In genomic region chr4:175651701-175652100, GRCh38 we compare ENCODE assay signal across 21 cellular contexts.
"Had no signal": no experiment of that assay in that cellular context is flagged by ENCODE, and none has a peak within 500 bp of the region (broad histone marks: within the 10 kb centered on the region; RNA-seq: fewer than 3 reads in every experiment).

No MANE protein-coding gene starts in this region.

- H3K36me3 Mint-ChIP-seq: naive B cell had no signal

- H3K4me3 ChIP-seq: dorsolateral prefrontal cortex, heart right ventricle, left ventricle myocardium inferior, lower lobe of right lung, pancreas, stomach, thoracic aorta, transverse colon had no signal

- H3K27ac ChIP-seq: heart right ventricle, left ventricle myocardium inferior, lower lobe of right lung, pancreas, stomach, thoracic aorta, transverse colon had no signal

- DNase-seq: cortex of kidney; effector CD8-positive, alpha-beta T cell; heart right ventricle; hypothalamus; left cardiac atrium; left ventricle myocardium inferior; lower lobe of right lung; naive B cell; occipital lobe; pancreas; right cardiac atrium; small intestine; stimulated activated CD4-positive, alpha-beta T cell treated with anti-CD3 and anti-CD28 coated beads, Interleukin-12 subunit alpha, Interleukin-12 subunit beta, amount 100 ng/mL, for 4 hours; stimulated activated naive CD4-positive, alpha-beta T cell; stomach; transverse colon had no signal

- H3K9me3 Mint-ChIP-seq: memory B cell, nephron had no signal

- H3K27ac Mint-ChIP-seq: memory B cell, naive B cell, nephron, progenitor cell of endocrine pancreas had no signal

- H3K4me1 Mint-ChIP-seq: memory B cell, naive B cell, nephron had no signal

- H3K9me3 ChIP-seq: lower lobe of right lung, pancreas, stomach, thoracic aorta, transverse colon had no signal

- H3K36me3 ChIP-seq: heart right ventricle, left ventricle myocardium inferior, lower lobe of right lung, pancreas, stomach, thoracic aorta, transverse colon had no signal

- H3K4me3 Mint-ChIP-seq: memory B cell, naive B cell, nephron had no signal

- H3K27me3 ChIP-seq: dorsolateral prefrontal cortex, heart right ventricle, pancreas, stomach, transverse colon had no signal

- H3K27me3 Mint-ChIP-seq: memory B cell, naive B cell, progenitor cell of endocrine pancreas had no signal
